1 cellular context compared by ENCODE assay signal in genomic region chr10:74825371-74826141, GRCh38.
TF ChIP-seq lines count a peak whose summit lies in the region.

No MANE protein-coding gene starts in this region.

TF ChIP-seq in K562, 482 proteins besides CTCF, POLR2A, EP300 and RAD21 (continued from another document and continues in another):
- 0 out of 2 replicates have a peak, but pooled peaks have one; percentile 63 for TF ChIP-seq ARID3B (CRISPR knock-in tag; IDR thresholded peaks at IDR 0.05; ENCODE audit: borderline replicate concordance)
- TF ChIP-seq POLR2AphosphoS5 (IDR thresholded peaks at IDR 0.05; ENCODE audit: control insufficient read depth, insufficient read depth, low read depth, low read length), result peak; percentile 36; the same call in 1 of the 2 replicates
- no peak for TF ChIP-seq HMG20B (CRISPR knock-in tag; IDR thresholded peaks at IDR 0.05)
- TF ChIP-seq, protein P1, sequence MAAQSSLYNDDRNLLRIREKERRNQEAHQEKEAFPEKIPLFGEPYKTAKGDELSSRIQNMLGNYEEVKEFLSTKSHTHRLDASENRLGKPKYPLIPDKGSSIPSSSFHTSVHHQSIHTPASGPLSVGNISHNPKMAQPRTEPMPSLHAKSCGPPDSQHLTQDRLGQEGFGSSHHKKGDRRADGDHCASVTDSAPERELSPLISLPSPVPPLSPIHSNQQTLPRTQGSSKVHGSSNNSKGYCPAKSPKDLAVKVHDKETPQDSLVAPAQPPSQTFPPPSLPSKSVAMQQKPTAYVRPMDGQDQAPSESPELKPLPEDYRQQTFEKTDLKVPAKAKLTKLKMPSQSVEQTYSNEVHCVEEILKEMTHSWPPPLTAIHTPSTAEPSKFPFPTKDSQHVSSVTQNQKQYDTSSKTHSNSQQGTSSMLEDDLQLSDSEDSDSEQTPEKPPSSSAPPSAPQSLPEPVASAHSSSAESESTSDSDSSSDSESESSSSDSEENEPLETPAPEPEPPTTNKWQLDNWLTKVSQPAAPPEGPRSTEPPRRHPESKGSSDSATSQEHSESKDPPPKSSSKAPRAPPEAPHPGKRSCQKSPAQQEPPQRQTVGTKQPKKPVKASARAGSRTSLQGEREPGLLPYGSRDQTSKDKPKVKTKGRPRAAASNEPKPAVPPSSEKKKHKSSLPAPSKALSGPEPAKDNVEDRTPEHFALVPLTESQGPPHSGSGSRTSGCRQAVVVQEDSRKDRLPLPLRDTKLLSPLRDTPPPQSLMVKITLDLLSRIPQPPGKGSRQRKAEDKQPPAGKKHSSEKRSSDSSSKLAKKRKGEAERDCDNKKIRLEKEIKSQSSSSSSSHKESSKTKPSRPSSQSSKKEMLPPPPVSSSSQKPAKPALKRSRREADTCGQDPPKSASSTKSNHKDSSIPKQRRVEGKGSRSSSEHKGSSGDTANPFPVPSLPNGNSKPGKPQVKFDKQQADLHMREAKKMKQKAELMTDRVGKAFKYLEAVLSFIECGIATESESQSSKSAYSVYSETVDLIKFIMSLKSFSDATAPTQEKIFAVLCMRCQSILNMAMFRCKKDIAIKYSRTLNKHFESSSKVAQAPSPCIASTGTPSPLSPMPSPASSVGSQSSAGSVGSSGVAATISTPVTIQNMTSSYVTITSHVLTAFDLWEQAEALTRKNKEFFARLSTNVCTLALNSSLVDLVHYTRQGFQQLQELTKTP (IDR thresholded peaks at IDR 0.05; ENCODE audit: low read depth in 1 of 2, partially characterized antibody in 2 of 2), result no peak
- TF ChIP-seq, protein P2, sequence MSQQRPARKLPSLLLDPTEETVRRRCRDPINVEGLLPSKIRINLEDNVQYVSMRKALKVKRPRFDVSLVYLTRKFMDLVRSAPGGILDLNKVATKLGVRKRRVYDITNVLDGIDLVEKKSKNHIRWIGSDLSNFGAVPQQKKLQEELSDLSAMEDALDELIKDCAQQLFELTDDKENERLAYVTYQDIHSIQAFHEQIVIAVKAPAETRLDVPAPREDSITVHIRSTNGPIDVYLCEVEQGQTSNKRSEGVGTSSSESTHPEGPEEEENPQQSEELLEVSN (IDR thresholded peaks at IDR 0.05; ENCODE audit: borderline replicate concordance in 1 of 2, extremely low read depth in 1 of 2, insufficient read depth in 1 of 2, insufficient read length in 1 of 2, low read depth in 1 of 2, low read length in 1 of 2, poor library complexity in 1 of 2, severe bottlenecking in 1 of 2), result peak; percentile 71 to 75
- peak in 1 of 2 experiments; percentile 52; a peak in 1 of 4 replicates for TF ChIP-seq TRIM24 (IDR thresholded peaks at IDR 0.05)
- TF ChIP-seq SAP30 (IDR thresholded peaks at IDR 0.05; ENCODE audit: borderline replicate concordance, insufficient read depth, low read depth, low read length, poor library complexity, severe bottlenecking), result peak; percentile 66
- TF ChIP-seq ZBTB17 (CRISPR knock-in tag; IDR thresholded peaks at IDR 0.05), result peak; percentile 57; the same call in 1 of the 2 replicates
- peak; percentile 64 for TF ChIP-seq MYC (IDR thresholded peaks at IDR 0.05; ENCODE audit: low read depth, low read length)
- TF ChIP-seq MYC (CRISPR knock-in tag; IDR thresholded peaks at IDR 0.05; ENCODE audit: borderline replicate concordance, low read depth), result 0 out of 2 replicates have a peak, but pooled peaks have one; percentile 44
- TF ChIP-seq ZNF263 (CRISPR knock-in tag; IDR thresholded peaks at IDR 0.05; ENCODE audit: borderline replicate concordance), result no peak
- TF ChIP-seq, protein P3, sequence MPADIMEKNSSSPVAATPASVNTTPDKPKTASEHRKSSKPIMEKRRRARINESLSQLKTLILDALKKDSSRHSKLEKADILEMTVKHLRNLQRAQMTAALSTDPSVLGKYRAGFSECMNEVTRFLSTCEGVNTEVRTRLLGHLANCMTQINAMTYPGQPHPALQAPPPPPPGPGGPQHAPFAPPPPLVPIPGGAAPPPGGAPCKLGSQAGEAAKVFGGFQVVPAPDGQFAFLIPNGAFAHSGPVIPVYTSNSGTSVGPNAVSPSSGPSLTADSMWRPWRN (IDR thresholded peaks at IDR 0.05; ENCODE audit: low read depth), result no peak
- TF ChIP-seq HDAC8 (tag; IDR thresholded peaks at IDR 0.05), result peak; percentile 53; the same call in 1 of the 2 replicates
- peak; percentile 87 for TF ChIP-seq PCBP2 (IDR thresholded peaks at IDR 0.05; ENCODE audit: low read depth, low read length, poor library complexity, severe bottlenecking)
- no peak for TF ChIP-seq SMC3 (conservative IDR thresholded peaks at IDR 0.05; ENCODE audit: insufficient read depth, low read depth, low read length)
- TF ChIP-seq DIDO1 (tag; IDR thresholded peaks at IDR 0.05; ENCODE audit: low read depth), result peak; percentile 57; the same call in 1 of the 2 replicates
- no peak for TF ChIP-seq ZNF197 (CRISPR knock-in tag; IDR thresholded peaks at IDR 0.05; ENCODE audit: low read depth)
- no peak for TF ChIP-seq HDGF (IDR thresholded peaks at IDR 0.05)
- no peak for TF ChIP-seq STAT5A (IDR thresholded peaks at IDR 0.05; ENCODE audit: borderline replicate concordance, low read length)
- TF ChIP-seq, protein P4, sequence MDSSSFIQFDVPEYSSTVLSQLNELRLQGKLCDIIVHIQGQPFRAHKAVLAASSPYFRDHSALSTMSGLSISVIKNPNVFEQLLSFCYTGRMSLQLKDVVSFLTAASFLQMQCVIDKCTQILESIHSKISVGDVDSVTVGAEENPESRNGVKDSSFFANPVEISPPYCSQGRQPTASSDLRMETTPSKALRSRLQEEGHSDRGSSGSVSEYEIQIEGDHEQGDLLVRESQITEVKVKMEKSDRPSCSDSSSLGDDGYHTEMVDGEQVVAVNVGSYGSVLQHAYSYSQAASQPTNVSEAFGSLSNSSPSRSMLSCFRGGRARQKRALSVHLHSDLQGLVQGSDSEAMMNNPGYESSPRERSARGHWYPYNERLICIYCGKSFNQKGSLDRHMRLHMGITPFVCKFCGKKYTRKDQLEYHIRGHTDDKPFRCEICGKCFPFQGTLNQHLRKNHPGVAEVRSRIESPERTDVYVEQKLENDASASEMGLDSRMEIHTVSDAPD (CRISPR knock-in tag; IDR thresholded peaks at IDR 0.05), result no peak
- TF ChIP-seq ZKSCAN8 (CRISPR knock-in tag; IDR thresholded peaks at IDR 0.05), result no peak
- no peak; a peak in 1 of 4 replicates for TF ChIP-seq KDM4B (IDR thresholded peaks at IDR 0.05; ENCODE audit: borderline replicate concordance in 2 of 2, low read depth in 1 of 2)
- peak; percentile 75 for TF ChIP-seq NCOA6 (IDR thresholded peaks at IDR 0.05)
- no peak for TF ChIP-seq STAT5B (CRISPR knock-in tag; IDR thresholded peaks at IDR 0.05)
- peak; percentile 14; the same call in 1 of the 2 replicates for TF ChIP-seq NCOA1 (IDR thresholded peaks at IDR 0.05; ENCODE audit: low read depth)
- TF ChIP-seq NFIC (IDR thresholded peaks at IDR 0.05), result peak; percentile 48; the same call in 1 of the 2 replicates
- 0 out of 2 replicates have a peak, but pooled peaks have one; percentile 6 for TF ChIP-seq TFAP4 (CRISPR knock-in tag; IDR thresholded peaks at IDR 0.05; ENCODE audit: borderline replicate concordance)
- TF ChIP-seq ZNF143 (CRISPR knock-in tag; IDR thresholded peaks at IDR 0.05), result peak; percentile 13; the same call in 1 of the 2 replicates
- TF ChIP-seq L3MBTL2 (IDR thresholded peaks at IDR 0.05), result peak; percentile 91
- no peak; the same call in 1 of the 2 replicates for TF ChIP-seq ARID1B (IDR thresholded peaks at IDR 0.05)
- no peak for TF ChIP-seq ZNF551 (CRISPR knock-in tag; IDR thresholded peaks at IDR 0.05)
- TF ChIP-seq RFX5 (IDR thresholded peaks at IDR 0.05; ENCODE audit: low read depth, low read length), result no peak
- TF ChIP-seq, protein P5, sequence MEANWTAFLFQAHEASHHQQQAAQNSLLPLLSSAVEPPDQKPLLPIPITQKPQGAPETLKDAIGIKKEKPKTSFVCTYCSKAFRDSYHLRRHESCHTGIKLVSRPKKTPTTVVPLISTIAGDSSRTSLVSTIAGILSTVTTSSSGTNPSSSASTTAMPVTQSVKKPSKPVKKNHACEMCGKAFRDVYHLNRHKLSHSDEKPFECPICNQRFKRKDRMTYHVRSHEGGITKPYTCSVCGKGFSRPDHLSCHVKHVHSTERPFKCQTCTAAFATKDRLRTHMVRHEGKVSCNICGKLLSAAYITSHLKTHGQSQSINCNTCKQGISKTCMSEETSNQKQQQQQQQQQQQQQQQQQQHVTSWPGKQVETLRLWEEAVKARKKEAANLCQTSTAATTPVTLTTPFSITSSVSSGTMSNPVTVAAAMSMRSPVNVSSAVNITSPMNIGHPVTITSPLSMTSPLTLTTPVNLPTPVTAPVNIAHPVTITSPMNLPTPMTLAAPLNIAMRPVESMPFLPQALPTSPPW (CRISPR knock-in tag; IDR thresholded peaks at IDR 0.05), result peak; percentile 64; the same call in 1 of the 2 replicates
- TF ChIP-seq, protein P6, sequence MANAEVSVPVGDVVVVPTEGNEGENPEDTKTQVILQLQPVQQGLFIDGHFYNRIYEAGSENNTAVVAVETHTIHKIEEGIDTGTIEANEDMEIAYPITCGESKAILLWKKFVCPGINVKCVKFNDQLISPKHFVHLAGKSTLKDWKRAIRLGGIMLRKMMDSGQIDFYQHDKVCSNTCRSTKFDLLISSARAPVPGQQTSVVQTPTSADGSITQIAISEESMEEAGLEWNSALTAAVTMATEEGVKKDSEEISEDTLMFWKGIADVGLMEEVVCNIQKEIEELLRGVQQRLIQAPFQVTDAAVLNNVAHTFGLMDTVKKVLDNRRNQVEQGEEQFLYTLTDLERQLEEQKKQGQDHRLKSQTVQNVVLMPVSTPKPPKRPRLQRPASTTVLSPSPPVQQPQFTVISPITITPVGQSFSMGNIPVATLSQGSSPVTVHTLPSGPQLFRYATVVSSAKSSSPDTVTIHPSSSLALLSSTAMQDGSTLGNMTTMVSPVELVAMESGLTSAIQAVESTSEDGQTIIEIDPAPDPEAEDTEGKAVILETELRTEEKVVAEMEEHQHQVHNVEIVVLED (CRISPR knock-in tag; IDR thresholded peaks at IDR 0.05), result no peak
- no peak for TF ChIP-seq SRSF1 (IDR thresholded peaks at IDR 0.05; ENCODE audit: low read depth, low read length)
- TF ChIP-seq, protein P7, sequence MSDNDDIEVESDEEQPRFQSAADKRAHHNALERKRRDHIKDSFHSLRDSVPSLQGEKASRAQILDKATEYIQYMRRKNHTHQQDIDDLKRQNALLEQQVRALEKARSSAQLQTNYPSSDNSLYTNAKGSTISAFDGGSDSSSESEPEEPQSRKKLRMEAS (CRISPR knock-in tag; IDR thresholded peaks at IDR 0.05), result peak; percentile 87
- no peak for TF ChIP-seq ZNF561 (CRISPR knock-in tag; conservative IDR thresholded peaks at IDR 0.05)
- no peak for TF ChIP-seq ZNF79 (CRISPR knock-in tag; IDR thresholded peaks at IDR 0.05; ENCODE audit: low read depth)
- TF ChIP-seq THAP12 (CRISPR knock-in tag; IDR thresholded peaks at IDR 0.05), result peak; percentile 38; the same call in 1 of the 2 replicates
- peak; percentile 64; the same call in 1 of the 2 replicates for TF ChIP-seq HLTF (IDR thresholded peaks at IDR 0.05)
- TF ChIP-seq ZNF830 (CRISPR knock-in tag; IDR thresholded peaks at IDR 0.05), result no peak
- TF ChIP-seq SMAD4 (CRISPR knock-in tag; conservative IDR thresholded peaks at IDR 0.05), result peak; percentile 70
- TF ChIP-seq ATF3 (IDR thresholded peaks at IDR 0.05), result no peak
- TF ChIP-seq ATF3 (CRISPR knock-in tag; conservative IDR thresholded peaks at IDR 0.05), result no peak
- no peak for TF ChIP-seq SIX5 (IDR thresholded peaks at IDR 0.05; ENCODE audit: borderline replicate concordance in 1 of 2, insufficient read depth in 1 of 2, low read depth in 1 of 2, low read length in 2 of 2)
- TF ChIP-seq, protein P8, sequence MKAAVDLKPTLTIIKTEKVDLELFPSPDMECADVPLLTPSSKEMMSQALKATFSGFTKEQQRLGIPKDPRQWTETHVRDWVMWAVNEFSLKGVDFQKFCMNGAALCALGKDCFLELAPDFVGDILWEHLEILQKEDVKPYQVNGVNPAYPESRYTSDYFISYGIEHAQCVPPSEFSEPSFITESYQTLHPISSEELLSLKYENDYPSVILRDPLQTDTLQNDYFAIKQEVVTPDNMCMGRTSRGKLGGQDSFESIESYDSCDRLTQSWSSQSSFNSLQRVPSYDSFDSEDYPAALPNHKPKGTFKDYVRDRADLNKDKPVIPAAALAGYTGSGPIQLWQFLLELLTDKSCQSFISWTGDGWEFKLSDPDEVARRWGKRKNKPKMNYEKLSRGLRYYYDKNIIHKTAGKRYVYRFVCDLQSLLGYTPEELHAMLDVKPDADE (conservative IDR thresholded peaks at IDR 0.05; ENCODE audit: control insufficient read depth, low read depth, low read length), result peak; percentile 41; the same call in 1 of the 2 replicates
- TF ChIP-seq SMARCA4 (IDR thresholded peaks at IDR 0.05), result no peak
- TF ChIP-seq CXXC5 (CRISPR knock-in tag; IDR thresholded peaks at IDR 0.05), result peak; percentile 68
